33 cellular contexts compared by ENCODE assay signal in the genomic region with DNA sequence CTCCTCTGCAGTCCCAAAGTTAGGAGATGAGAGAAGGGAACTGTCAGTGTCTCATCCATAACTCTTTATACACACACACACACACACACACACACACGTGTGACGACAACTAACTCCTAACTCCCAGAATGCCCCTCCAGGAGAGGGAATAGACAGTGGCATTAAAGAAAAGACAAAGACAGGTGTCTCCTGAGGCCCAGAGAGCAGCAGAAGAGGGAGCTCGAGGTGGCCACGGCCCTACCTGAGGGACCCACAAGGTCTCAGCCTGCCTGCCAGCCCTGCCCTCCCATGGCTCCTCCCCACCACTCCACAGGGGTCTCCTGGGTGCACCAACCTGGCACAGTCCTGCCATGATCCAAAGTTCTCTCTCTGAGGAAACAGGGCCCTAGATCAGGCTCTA. TPM values are rescaled to one million over a fixed set of nuclear protein-coding genes. Genes with fewer than 3 reads are reported as not detected.
A peak's percentile ranks its signal among the peaks of the same experiment; 100 is the strongest.
DNase-seq lines count a peak whose midpoint lies in the region; TF ChIP-seq lines count a peak whose summit lies in the region.
"Had no signal": no experiment of that assay in that cellular context is flagged by ENCODE, and none has a peak within 500 bp of the region (broad histone marks: within the 10 kb centered on the region; RNA-seq: fewer than 3 reads in every experiment).

No MANE protein-coding gene starts in this region.

- H2BK12ac ChIP-seq in neuronal stem cell (ENCODE audit: low read length), result no peak overlapping the region

- no peaks in the 10 kb centered on the region for H3K9me3 ChIP-seq in SK-N-MC (ENCODE audit: low read depth, low read length)
- H3K9me3 ChIP-seq in esophagus muscularis mucosa, result no peaks in the 10 kb centered on the region
- no peaks in the 10 kb centered on the region for H3K9me3 ChIP-seq in neuronal stem cell (replicated peaks in 1 of 2; ENCODE audit: control insufficient read depth in 2 of 2, insufficient read depth in 1 of 2, low read depth in 1 of 2, low read length in 2 of 2)
- no peaks in the 10 kb centered on the region for H3K9me3 ChIP-seq in transverse colon
- H3K9me3 ChIP-seq: BLaER1, heart left ventricle, ovary had no signal

- no peak overlapping the region for H2BK120ac ChIP-seq in neuronal stem cell (ENCODE audit: low read depth, low read length)

- no peak overlapping the region for H3K23ac ChIP-seq in neuronal stem cell (ENCODE audit: low read depth, low read length, poor library complexity)

- no peak overlapping the region for H2AFZ ChIP-seq in neuronal stem cell (ENCODE audit: low read length)
- H2AFZ ChIP-seq: PC-9 had no signal

- in situ Hi-C loops in transverse colon (cut with MboI; ENCODE audit: low pct_ligation_motif_present in 1 of 4, low pct_unique_long_range_greater_than_20kb in 1 of 4, low sequenced_read_pairs in 3 of 4), result no loop called here

- H3K14ac ChIP-seq in neuronal stem cell (ENCODE audit: low read length), result no peak overlapping the region

- H2BK15ac ChIP-seq in neuronal stem cell (ENCODE audit: low read length), result peak overlapping the region; percentile 43

- H3K9ac ChIP-seq in SK-N-MC (ENCODE audit: insufficient read length) (no peak overlapping the region), neuronal stem cell (ENCODE audit: low read depth, low read length, poor library complexity) (no peak overlapping the region)
- H3K9ac ChIP-seq: BLaER1 had no signal

- H3K4ac ChIP-seq in neuronal stem cell (ENCODE audit: low read length), result no peak overlapping the region

- intact Hi-C loops in esophagus muscularis mucosa (cut with DNase I), result no loop called here
- intact Hi-C loops in transverse colon (cut with DNase I; ENCODE audit: low total_unique reads), result no loop called here

- H2BK5ac ChIP-seq in neuronal stem cell (ENCODE audit: low read length), result no peak overlapping the region

- no peak overlapping the region for H3K18ac ChIP-seq in neuronal stem cell (ENCODE audit: low read length)

- 0 out of 2 replicates have a peak overlapping the region, but pooled peaks have one; percentile 35 for H3K27ac ChIP-seq in SK-N-MC
- H3K27ac ChIP-seq in esophagus muscularis mucosa (replicated peaks in 1 of 4), result peak overlapping the region in 3 of 4 donors; percentile 93 to 99 (median 95)
- H3K27ac ChIP-seq in neuronal stem cell (replicated peaks; ENCODE audit: low read length), result no peak overlapping the region
- H3K27ac ChIP-seq in transverse colon, result peak overlapping the region in 3 of 4 donors; percentile 94 to 98 (median 94)
- H3K27ac ChIP-seq: PC-9 had no signal

- no peak overlapping the region for H4K91ac ChIP-seq in neuronal stem cell (ENCODE audit: low read depth, low read length, poor library complexity)

- DNase-seq in SK-N-MC (ENCODE audit: low read depth, low spot score), result no peak
- DNase-seq in esophagus muscularis mucosa (ENCODE audit: extremely low spot score), result no peak
- DNase-seq in neuronal stem cell (ENCODE audit: low spot score), result no peak
- no peak for DNase-seq in transverse colon
- no peak for DNase-seq in cortex of kidney (lab: John Stamatoyannopoulos, UW)
- DNase-seq in DMS153 treated with DMSO at 0.1 percent for 48 hours (lab: John Stamatoyannopoulos, UW; ENCODE audit: unreplicated experiment), result no peak
- no peak for DNase-seq in stimulated activated CD4-positive, alpha-beta T cell treated with anti-CD3 and anti-CD28 coated beads, Interleukin-2, amount 100 ng/mL, for 48 hours
- DNase-seq: activated CD4-positive, alpha-beta T cell treated with anti-CD3 and anti-CD28 coated beads, Interleukin-2, amount 10 ng/mL, durations not matched to agents 7 days and 5 days; activated gamma-delta T cell treated with Interleukin-2 at 50 U/mL for 16 hours; activated T-cell treated with anti-CD3 and anti-CD28 coated beads, Interleukin-2, amount 50 U/mL, for 1 hour; caudate nucleus; effector memory CD8-positive, alpha-beta T cell; erythroblast; heart left ventricle; midbrain; MV-4-11; naive thymus-derived CD4-positive, alpha-beta T cell; NCI-H1436; NCI-H2081 treated with DMSO at 0.1 percent for 48 hours; NCI-H226; NCI-H69; ovary; PC-9; SHP77 treated with DMSO at 0.1 percent for 48 hours; small intestine; stimulated activated naive CD4-positive, alpha-beta T cell; T1000; WERI-Rb-1 had no signal

- no peak overlapping the region for H3K4me2 ChIP-seq in neuronal stem cell (ENCODE audit: insufficient read depth, low read length, poor library complexity, severe bottlenecking)
- H3K4me2 ChIP-seq: PC-9 had no signal

- H3K4me3 ChIP-seq in SK-N-MC (no peak overlapping the region), esophagus muscularis mucosa (no peak overlapping the region), neuronal stem cell (ENCODE audit: low read length in 2 of 2) (no peak overlapping the region), transverse colon (no peak overlapping the region)
- H3K4me3 ChIP-seq: BLaER1, ovary, PC-9 had no signal

- H3K79me1 ChIP-seq in neuronal stem cell (ENCODE audit: low read depth, low read length), result no peaks in the 10 kb centered on the region

- 85% methylated on average over 4 of the region's 4 CpGs for whole genome bisulfite sequencing in esophagus muscularis mucosa
- WGBS in neuronal stem cell (ENCODE audit: extremely low coverage in 2 of 2, insufficient read length in 2 of 2, insufficient replicate concordance in 1 of 2), 2 donors, result no CpG with 5 or more reads among the region's 4 CpGs
- WGBS in transverse colon (ENCODE audit: low coverage in 1 of 2), 2 donors, result 67% methylated on average over 4 of the region's 4 CpGs; no CpG with 5 or more reads in 1 of the 2 donors

- peaks cover 7% of the 10 kb centered on the region; the same call in 1 of the 2 replicates for H3K36me3 ChIP-seq in SK-N-MC (ENCODE audit: insufficient read depth, low read length)
- H3K36me3 ChIP-seq in esophagus muscularis mucosa, result peaks cover 4 to 10% (median 6%) of the 10 kb centered on the region in 4 donors
- H3K36me3 ChIP-seq in neuronal stem cell (replicated peaks in 1 of 2; ENCODE audit: control insufficient read depth in 2 of 2, insufficient read depth in 2 of 2, low read length in 2 of 2), result peaks cover 6 to 14% of the 10 kb centered on the region in 2 donors
- H3K36me3 ChIP-seq in transverse colon, result peaks cover 0 to 2% (median 0%) of the 10 kb centered on the region in 4 donors
- H3K36me3 ChIP-seq: ovary had no signal

- no peak overlapping the region for H4K8ac ChIP-seq in neuronal stem cell (ENCODE audit: low read depth, low read length)

- no peak for TF ChIP-seq CTCF in esophagus muscularis mucosa (IDR thresholded peaks at IDR 0.05)
- no peak for TF ChIP-seq CTCF in transverse colon (IDR thresholded peaks at IDR 0.05)

- H2AK5ac ChIP-seq in neuronal stem cell (ENCODE audit: low read depth, low read length), result no peak overlapping the region

- H3K4me1 ChIP-seq in esophagus muscularis mucosa, result peaks cover 26 to 43% (median 36%) of the 10 kb centered on the region in 4 donors
- peaks cover 10 to 16% of the 10 kb centered on the region in 2 donors for H3K4me1 ChIP-seq in neuronal stem cell (ENCODE audit: control insufficient read depth in 2 of 2, insufficient read depth in 1 of 2, low read depth in 1 of 2, low read length in 2 of 2)
- peaks cover 19 to 46% (median 36%) of the 10 kb centered on the region in 4 donors for H3K4me1 ChIP-seq in transverse colon

- TF ChIP-seq EP300 in esophagus muscularis mucosa (IDR thresholded peaks at IDR 0.05) (no peak), transverse colon (IDR thresholded peaks at IDR 0.05; ENCODE audit: low read depth) (no peak)

- no peaks in the 10 kb centered on the region for H3K27me3 ChIP-seq in esophagus muscularis mucosa
- H3K27me3 ChIP-seq in neuronal stem cell (ENCODE audit: control insufficient read depth in 3 of 3, insufficient read depth in 3 of 3, low read depth in 1 of 3, low read length in 3 of 3), result peaks cover 0 to 29% (median 28%) of the 10 kb centered on the region in 3 experiments
- H3K27me3 ChIP-seq in transverse colon, result peaks cover 26% of the 10 kb centered on the region
- H3K27me3 ChIP-seq: BLaER1, ovary had no signal

- TF ChIP-seq POLR2A in esophagus muscularis mucosa (IDR thresholded peaks at IDR 0.05; ENCODE audit: low read depth), result no peak
- TF ChIP-seq POLR2A in transverse colon (IDR thresholded peaks at IDR 0.05), result no peak

RNA-seq across cellular contexts. Expression of a gene that starts 1.6 kb away (rescaled TPM):
- 100 to 1,000 TPM in 2 of 4 donors, 10 to 100 TPM in 2; 63.5 to 158 (median 106) TPM for total RNA-seq in esophagus muscularis mucosa
- polyA plus RNA-seq in neuronal stem cell (2013, experiment 1 of 2), result 12.4 TPM
- 12.3 TPM for polyA plus RNA-seq in neuronal stem cell (2013, experiment 2 of 2)
- 10 to 100 TPM; 19.4 to 47.6 (median 31.5) TPM for total RNA-seq in transverse colon

RNA-seq across cellular contexts. Expression of a gene that starts 36.3 kb away (rescaled TPM):
- 1,000 to 10,000 TPM; 3,645 to 7,984 (median 5,321) TPM for total RNA-seq in esophagus muscularis mucosa
- 31.8 TPM for polyA plus RNA-seq in neuronal stem cell (2013, experiment 1 of 2)
- polyA plus RNA-seq in neuronal stem cell (2013, experiment 2 of 2), result 29.5 TPM
- total RNA-seq in transverse colon, result 1,000 to 10,000 TPM in 2 of 4 donors, 100 to 1,000 TPM in 2; 697 to 1,474 (median 915) TPM

RNA-seq across cellular contexts. Expression of a gene that starts 49.1 kb away (rescaled TPM):
- total RNA-seq in esophagus muscularis mucosa, result under 1 TPM in 1 of 4 donors, not detected in 3; 0.06 TPM
- polyA plus RNA-seq in neuronal stem cell (2013, experiment 1 of 2), result 3.6 TPM
- 3.4 TPM for polyA plus RNA-seq in neuronal stem cell (2013, experiment 2 of 2)
- under 1 TPM in 2 of 4 donors, not detected in 2; 0.16 to 0.41 TPM for total RNA-seq in transverse colon
- total RNA-seq: activated CD4-positive, alpha-beta T cell treated with anti-CD3 and anti-CD28 coated beads, Interleukin-2, amount 10 ng/mL, durations not matched to agents 7 days and 5 days; activated CD8-positive, alpha-beta memory T cell treated with anti-CD3 and anti-CD28 coated beads for 36 hours; naive thymus-derived CD4-positive, alpha-beta T cell; PC-9; temporal lobe had no signal
- polyA plus RNA-seq: AG04450; keratinocyte; naive thymus-derived CD4-positive, alpha-beta T cell had no signal
